24 cellular contexts compared by ENCODE assay signal in genomic region chr20:2993250-2993649, GRCh38. TPM values are rescaled to one million over a fixed set of nuclear protein-coding genes. Genes with fewer than 3 reads are reported as not detected.
A peak's percentile ranks its signal among the peaks of the same experiment; 100 is the strongest.
DNase-seq lines count a peak whose midpoint lies in the region; ATAC-seq, FAIRE-seq and TF ChIP-seq lines count a peak whose summit lies in the region.
"Had no signal": no experiment of that assay in that cellular context is flagged by ENCODE, and none has a peak within 500 bp of the region (broad histone marks: within the 10 kb centered on the region; RNA-seq: fewer than 3 reads in every experiment).

No MANE protein-coding gene starts in this region.

- H3K27me3 Mint-ChIP-seq in activated CD4-positive, alpha-beta T cell treated with anti-CD3 and anti-CD28 coated beads for 36 hours, result no peaks in the 10 kb centered on the region
- no peaks in the 10 kb centered on the region for H3K27me3 Mint-ChIP-seq in activated naive CD8-positive, alpha-beta T cell treated with anti-CD3 and anti-CD28 coated beads, Interleukin-2, amount 50 U/mL, for 24 hours

- H3K27ac Mint-ChIP-seq in activated CD4-positive, alpha-beta T cell treated with anti-CD3 and anti-CD28 coated beads for 36 hours, result peak overlapping the region; percentile 62
- H3K27ac Mint-ChIP-seq in activated naive CD8-positive, alpha-beta T cell treated with anti-CD3 and anti-CD28 coated beads, Interleukin-2, amount 50 U/mL, for 24 hours, result peak overlapping the region; percentile 43
- peak overlapping the region; percentile 65 for H3K27ac Mint-ChIP-seq in stimulated activated effector memory CD8-positive, alpha-beta T cell treated with anti-CD3 and anti-CD28 coated beads, Interleukin-12 subunit alpha, Interleukin-12 subunit beta, amount 100 ng/mL, for 72 hours
- H3K27ac Mint-ChIP-seq: GM23338 had no signal

- FAIRE-seq in A549 (lab: Jason Lieb, UNC), result peak; percentile 78
- FAIRE-seq: HepG2 had no signal

- H3K4me3 ChIP-seq in A549, result no peak overlapping the region
- no peak overlapping the region for H3K4me3 ChIP-seq in PC-9
- H3K4me3 ChIP-seq: GM23338 had no signal

- no peak for TF ChIP-seq EP300 in A549 (IDR thresholded peaks at IDR 0.05)

- no peaks in the 10 kb centered on the region for H3K79me2 ChIP-seq in PC-9 (ENCODE audit: low read depth)

- CTCF ChIA-PET in activated CD4-positive, alpha-beta T cell treated with anti-CD3 and anti-CD28 coated beads for 36 hours (lab: Charles Lee), result interaction anchor here (0.6 to 0.8 kb wide), 2 partner anchors 8 to 222 kb away, joined by 3 to 4 read pairs; no protein-coding TSS in a partner anchor
- CTCF ChIA-PET in A549 (lab: Yijun Ruan, JAX) (interaction anchor here (0.6 to 1.3 kb wide), 2 partner anchors 61 to 232 kb away, joined by 3 read pairs; no protein-coding TSS in a partner anchor), PC-9 (lab: Charles Lee) (no interaction called here)

- no peaks in the 10 kb centered on the region for H3K27me3 ChIP-seq in PC-9 (ENCODE audit: insufficient read depth, low read depth)

- no peak for DNase-seq in activated CD4-positive, alpha-beta T cell treated with anti-CD3 and anti-CD28 coated beads for 36 hours
- DNase-seq in activated CD4-positive, alpha-beta T cell treated with anti-CD3 and anti-CD28 coated beads for 48 hours, result no peak
- no peak for DNase-seq in A549 (ENCODE audit: low read depth in 1 of 2, low spot score in 1 of 2)
- DNase-seq in activated naive CD8-positive, alpha-beta T cell treated with anti-CD3 and anti-CD28 coated beads, Interleukin-2, amount 50 U/mL, for 24 hours, result no peak
- DNase-seq in stimulated activated effector memory CD8-positive, alpha-beta T cell treated with anti-CD3 and anti-CD28 coated beads, Interleukin-12 subunit alpha, Interleukin-12 subunit beta, amount 100 ng/mL, for 72 hours (ENCODE audit: low spot score in 2 of 2), result no peak
- DNase-seq in ACHN, result no peak
- no peak for DNase-seq in dermis blood vessel endothelial cell
- no peak for DNase-seq in PC-9
- DNase-seq: 8988T, DMS53, GDM1, HCEC 1CT, NCI-H1105, NCI-H146, NCI-H2029, NCI-H2227 treated with DMSO at 0.1 percent for 48 hours, NCI-H510A, NCI-H748 treated with DMSO at 0.1 percent for 48 hours, SHP77 treated with DMSO at 0.1 percent for 48 hours had no signal

- H4K20me1 ChIP-seq in PC-9 (ENCODE audit: insufficient read depth), result no peaks in the 10 kb centered on the region

- H3K9me3 Mint-ChIP-seq in activated CD4-positive, alpha-beta T cell treated with anti-CD3 and anti-CD28 coated beads for 36 hours (ENCODE audit: low read depth), result no peaks in the 10 kb centered on the region
- H3K9me3 Mint-ChIP-seq in activated naive CD8-positive, alpha-beta T cell treated with anti-CD3 and anti-CD28 coated beads, Interleukin-2, amount 50 U/mL, for 24 hours, result no peaks in the 10 kb centered on the region
- no peaks in the 10 kb centered on the region for H3K9me3 Mint-ChIP-seq in stimulated activated effector memory CD8-positive, alpha-beta T cell treated with anti-CD3 and anti-CD28 coated beads, Interleukin-12 subunit alpha, Interleukin-12 subunit beta, amount 100 ng/mL, for 72 hours
- H3K9me3 Mint-ChIP-seq: GM23338 had no signal

- no peak for TF ChIP-seq POLR2A in A549 (IDR thresholded peaks at IDR 0.05; ENCODE audit: low read length)

- POLR2A ChIA-PET in activated CD4-positive, alpha-beta T cell treated with anti-CD3 and anti-CD28 coated beads for 36 hours (lab: Charles Lee), result interaction anchor here (0.6 kb wide), 1 partner anchor 111 kb away, joined by 5 read pairs; no protein-coding TSS in a partner anchor
- POLR2A ChIA-PET in A549 (lab: Yijun Ruan, JAX) (interaction anchor here (1.2 kb wide), 1 partner anchor 163 kb away, joined by 3 read pairs; no protein-coding TSS in a partner anchor), PC-9 (lab: Charles Lee; ENCODE audit: unreplicated experiment) (no interaction called here)

- H3K4me3 Mint-ChIP-seq in activated CD4-positive, alpha-beta T cell treated with anti-CD3 and anti-CD28 coated beads for 36 hours, result no peak overlapping the region
- H3K4me3 Mint-ChIP-seq in activated naive CD8-positive, alpha-beta T cell treated with anti-CD3 and anti-CD28 coated beads, Interleukin-2, amount 50 U/mL, for 24 hours, result no peak overlapping the region
- H3K4me3 Mint-ChIP-seq in stimulated activated effector memory CD8-positive, alpha-beta T cell treated with anti-CD3 and anti-CD28 coated beads, Interleukin-12 subunit alpha, Interleukin-12 subunit beta, amount 100 ng/mL, for 72 hours, result no peak overlapping the region
- H3K4me3 Mint-ChIP-seq: GM23338 had no signal

- no peak for TF ChIP-seq RAD21 in A549 (conservative IDR thresholded peaks at IDR 0.05 in 1 of 2, IDR thresholded peaks at IDR 0.05 in 1 of 2)

- H3K27ac ChIP-seq in A549, result no peak overlapping the region
- no peak overlapping the region for H3K27ac ChIP-seq in PC-9
- H3K27ac ChIP-seq: C4-2B, KMS-11, RWPE1 had no signal

- intact Hi-C loops in activated CD4-positive, alpha-beta T cell treated with anti-CD3 and anti-CD28 coated beads for 36 hours (cut with DNase I, micrococcal nuclease), result no loop called here
- intact Hi-C loops in PC-9 (cut with micrococcal nuclease; ENCODE audit: unreplicated experiment), result no loop called here

- peaks cover 27% of the 10 kb centered on the region for H3K4me1 Mint-ChIP-seq in activated CD4-positive, alpha-beta T cell treated with anti-CD3 and anti-CD28 coated beads for 36 hours
- H3K4me1 Mint-ChIP-seq in activated naive CD8-positive, alpha-beta T cell treated with anti-CD3 and anti-CD28 coated beads, Interleukin-2, amount 50 U/mL, for 24 hours, result peaks cover 10% of the 10 kb centered on the region
- peaks cover 23% of the 10 kb centered on the region for H3K4me1 Mint-ChIP-seq in stimulated activated effector memory CD8-positive, alpha-beta T cell treated with anti-CD3 and anti-CD28 coated beads, Interleukin-12 subunit alpha, Interleukin-12 subunit beta, amount 100 ng/mL, for 72 hours
- H3K4me1 Mint-ChIP-seq: GM23338 had no signal

- ATAC-seq in activated CD4-positive, alpha-beta T cell treated with anti-CD3 and anti-CD28 coated beads for 36 hours, result peak; percentile 17
- no peak for ATAC-seq in A549
- peak; percentile 30 for ATAC-seq in activated naive CD8-positive, alpha-beta T cell treated with anti-CD3 and anti-CD28 coated beads, Interleukin-2, amount 50 U/mL, for 24 hours
- ATAC-seq in stimulated activated effector memory CD8-positive, alpha-beta T cell treated with anti-CD3 and anti-CD28 coated beads, Interleukin-12 subunit alpha, Interleukin-12 subunit beta, amount 100 ng/mL, for 72 hours, result no peak
- ATAC-seq: GM23338, HepG2 had no signal

- peaks cover 9% of the 10 kb centered on the region; the same call in 1 of the 2 replicates for H3K36me3 ChIP-seq in PC-9 (ENCODE audit: low read depth)

- TF ChIP-seq CTCF in A549 (IDR thresholded peaks at IDR 0.05), result no peak
- TF ChIP-seq CTCF in PC-9 (conservative IDR thresholded peaks at IDR 0.05), result no peak

- in situ Hi-C loops in ACHN (cut with HindIII; ENCODE audit: low pct_ligation_motif_present, low pct_unique_long_range_greater_than_20kb, low sequenced_read_pairs), result no loop called here

- WGBS in A549 (ENCODE audit: missing lambda C conversion rate), result 86% methylated on average over 2 of the region's 2 CpGs

- H3K36me3 Mint-ChIP-seq in activated CD4-positive, alpha-beta T cell treated with anti-CD3 and anti-CD28 coated beads for 36 hours (ENCODE audit: low read depth), result peaks cover 44% of the 10 kb centered on the region
- peaks cover 50% of the 10 kb centered on the region for H3K36me3 Mint-ChIP-seq in activated naive CD8-positive, alpha-beta T cell treated with anti-CD3 and anti-CD28 coated beads, Interleukin-2, amount 50 U/mL, for 24 hours (ENCODE audit: low read depth)
- H3K36me3 Mint-ChIP-seq in stimulated activated effector memory CD8-positive, alpha-beta T cell treated with anti-CD3 and anti-CD28 coated beads, Interleukin-12 subunit alpha, Interleukin-12 subunit beta, amount 100 ng/mL, for 72 hours, result peaks cover 86% of the 10 kb centered on the region

- no peaks in the 10 kb centered on the region for H3F3A ChIP-seq in PC-9 (ENCODE audit: insufficient read depth, low read depth)

- no peaks in the 10 kb centered on the region for H3K4me1 ChIP-seq in A549
- H3K4me1 ChIP-seq in PC-9 (replicated peaks; ENCODE audit: insufficient read depth), result no peaks in the 10 kb centered on the region

- H2AFZ ChIP-seq in PC-9, result no peak overlapping the region
- H2AFZ ChIP-seq: GM23338 had no signal

- no peak overlapping the region for H3K4me2 ChIP-seq in A549
- H3K4me2 ChIP-seq in PC-9, result no peak overlapping the region
- H3K4me2 ChIP-seq: GM23338, KMS-11 had no signal

- no peaks in the 10 kb centered on the region for H3K9me2 ChIP-seq in PC-9 (ENCODE audit: insufficient read depth)

- no TSS peak for BruUV-seq in PC-9 (replicated peaks; lab: Mats Ljungman, UMichigan)

- H3K9me3 ChIP-seq in A549, result no peaks in the 10 kb centered on the region
- H3K9me3 ChIP-seq in PC-9 (ENCODE audit: insufficient read depth, low read depth), result no peaks in the 10 kb centered on the region

TF ChIP-seq in A549, 52 proteins besides CTCF, POLR2A, EP300 and RAD21 (continues in another document):
- TF ChIP-seq CBX8 (IDR thresholded peaks at IDR 0.05) (no peak), PHF8 (IDR thresholded peaks at IDR 0.05; ENCODE audit: borderline replicate concordance, low read depth) (no peak), ZSCAN20 (CRISPR knock-in tag; IDR thresholded peaks at IDR 0.05) (no peak)

RNA-seq across cellular contexts. Expression of gene GNRH2, which starts 50.2 kb away (rescaled TPM):
- total RNA-seq in activated CD4-positive, alpha-beta T cell treated with anti-CD3 and anti-CD28 coated beads for 36 hours, result 1 to 10 TPM; 8.0 to 8.3 TPM
- polyA plus RNA-seq in A549 (2011; rRNA removed), result not detected in 2 replicates
- polyA plus RNA-seq in A549 (2012; cell fraction: cytosol; rRNA removed), result 0.17 and 0.31 TPM in 2 replicates
- polyA plus RNA-seq in A549 (2012; cell fraction: nucleus; rRNA removed), result 2.1 and 3.4 TPM in 2 replicates
- polyA plus RNA-seq in A549 (2017; fragmentation: RNase III; extraction: RNeasy Plus Mini Kit Qiagen cat#74134 plus additional on column Dnase treatment), result 0.12 to 0.20 TPM in 2 of 3 replicates, not detected in the other
- 0.50 and 0.63 TPM in 2 replicates for polyA minus RNA-seq in A549 (2011; rRNA and poly(A)+ RNA removed)
- total RNA-seq in dermis blood vessel endothelial cell, result not detected in 2 replicates
- total RNA-seq in PC-9 (2021), result 0.65 and 1.1 TPM in 2 replicates
- total RNA-seq: GM23338, HepG2 had no signal
- polyA plus RNA-seq: GM23338 had no signal

RNA-seq across cellular contexts. Expression of gene MRPS26, which starts 52.6 kb away (rescaled TPM):
- 100 to 1,000 TPM; 107 to 153 TPM for total RNA-seq in activated CD4-positive, alpha-beta T cell treated with anti-CD3 and anti-CD28 coated beads for 36 hours
- polyA plus RNA-seq in A549 (2011; rRNA removed) (69.4 and 71.3 TPM in 2 replicates), A549 (2017; fragmentation: RNase III; extraction: RNeasy Plus Mini Kit Qiagen cat#74134 plus additional on column Dnase treatment) (106 to 111 TPM (median 107 TPM) in 3 replicates)
- 253 and 262 TPM in 2 replicates for polyA plus RNA-seq in A549 (2012; cell fraction: cytosol; rRNA removed)
- 125 and 159 TPM in 2 replicates for polyA plus RNA-seq in A549 (2012; cell fraction: nucleus; rRNA removed)
- 30.7 and 30.9 TPM in 2 replicates for polyA minus RNA-seq in A549 (2011; rRNA and poly(A)+ RNA removed)
- total RNA-seq in dermis blood vessel endothelial cell (34.5 and 37.6 TPM in 2 replicates), PC-9 (2021) (58.3 and 84.9 TPM in 2 replicates)

Comparison
In these comparisons a context has a peak if more than half of its experiments do, and no peak if none do; other contexts are left out.
1. ATAC-seq: peak in activated CD4-positive, alpha-beta T cell treated with anti-CD3 and anti-CD28 coated beads for 36 hours (single experiment) and activated naive CD8-positive, alpha-beta T cell treated with anti-CD3 and anti-CD28 coated beads, Interleukin-2, amount 50 U/mL, for 24 hours (single experiment); none in A549 (0 of 2) and stimulated activated effector memory CD8-positive, alpha-beta T cell treated with anti-CD3 and anti-CD28 coated beads, Interleukin-12 subunit alpha, Interleukin-12 subunit beta, amount 100 ng/mL, for 72 hours (single experiment).
2. Peak in every context shown above with its lines, with median percentiles within 50 percentile points of each other: H3K27ac Mint-ChIP-seq.